18 cellular contexts compared by ENCODE assay signal in the genomic region with DNA sequence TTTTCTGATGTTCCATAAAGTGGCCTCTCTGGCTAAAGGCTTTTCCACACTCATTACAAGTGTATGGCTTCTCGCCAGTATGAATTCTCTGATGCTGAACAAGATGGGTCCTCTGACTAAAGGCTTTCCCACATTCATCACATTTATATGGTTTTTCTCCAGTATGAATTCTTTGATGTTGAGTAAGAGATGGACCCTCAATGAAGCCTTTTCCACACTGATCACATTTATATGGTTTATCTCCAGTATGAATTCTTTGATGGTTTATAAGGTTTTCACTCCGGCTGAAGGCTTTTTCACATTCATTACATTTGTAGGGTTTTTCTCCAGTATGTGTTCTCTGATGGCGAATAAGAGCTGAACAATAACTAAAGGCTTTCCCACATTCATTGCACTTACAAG. TPM values are rescaled to one million over a fixed set of nuclear protein-coding genes. Genes with fewer than 3 reads are reported as not detected.
DNase-seq lines count a peak whose midpoint lies in the region; ATAC-seq and TF ChIP-seq lines count a peak whose summit lies in the region.
"Had no signal": no experiment of that assay in that cellular context is flagged by ENCODE, and none has a peak within 500 bp of the region (broad histone marks: within the 10 kb centered on the region; RNA-seq: fewer than 3 reads in every experiment).

No MANE protein-coding gene starts in this region.

- H2BK15ac ChIP-seq in mesendoderm (replicated peaks; ENCODE audit: low read depth), result no peak overlapping the region

- H2BK120ac ChIP-seq in mesendoderm (ENCODE audit: low read depth, low read length), result no peak overlapping the region

- no peak overlapping the region for H4K8ac ChIP-seq in mesendoderm (ENCODE audit: low read depth, low read length)

- no peak overlapping the region for H2AK5ac ChIP-seq in mesendoderm (ENCODE audit: low read length)

- H3K4me1 ChIP-seq in mesendoderm (ENCODE audit: control insufficient read depth, low read depth, low read length), result no peaks in the 10 kb centered on the region
- H3K4me1 ChIP-seq: colonic mucosa, stomach had no signal

- ATAC-seq in HG02870 (IDR thresholded peaks at IDR 0.05; ENCODE audit: unreplicated experiment), result no peak
- ATAC-seq: activated naive CD8-positive, alpha-beta T cell treated with anti-CD3 and anti-CD28 coated beads, Interleukin-2, amount 50 U/mL, for 24 hours; activated T-cell treated with anti-CD3 and anti-CD28 coated beads, Interleukin-2, amount 50 U/mL, for 4 hours; esophagus mucosa; left colon had no signal

- no peak overlapping the region for H3K27ac ChIP-seq in mesendoderm (ENCODE audit: low read depth, low read length)
- H3K27ac ChIP-seq: colonic mucosa, stomach had no signal

- no peak overlapping the region for H3K9ac ChIP-seq in mesendoderm (ENCODE audit: low read length)

- no peaks in the 10 kb centered on the region for H3K27me3 ChIP-seq in mesendoderm (ENCODE audit: insufficient read depth, low read length, poor library complexity)
- H3K27me3 ChIP-seq: colonic mucosa, stomach had no signal

- no peak overlapping the region for H3K23ac ChIP-seq in mesendoderm (ENCODE audit: low read length)

- H4K5ac ChIP-seq in mesendoderm (ENCODE audit: low read length), result no peak overlapping the region

- H3K4me2 ChIP-seq in mesendoderm (ENCODE audit: low read length), result no peak overlapping the region

- no peak overlapping the region for H3K18ac ChIP-seq in mesendoderm (ENCODE audit: low read length)

- no peaks in the 10 kb centered on the region for H3K79me1 ChIP-seq in mesendoderm (ENCODE audit: low read length)

- no peak for TF ChIP-seq CTCF in cardiac fibroblast (IDR thresholded peaks at IDR 0.05; ENCODE audit: low read depth, low read length)

- DNase-seq in ELF-1 (ENCODE audit: low read depth, low spot score), result peak; percentile 2
- DNase-seq in M059J (ENCODE audit: low read depth), result peak; percentile 31
- peak; percentile 6 to 26 for DNase-seq in cardiac fibroblast (ENCODE audit: low read depth in 2 of 2)
- DNase-seq in mesendoderm, result peak; percentile 57
- no peak for DNase-seq in NCI-H146 treated with DMSO at 0.1 percent for 48 hours (lab: John Stamatoyannopoulos, UW; ENCODE audit: unreplicated experiment)
- no peak for DNase-seq in 8988T
- DNase-seq: activated naive CD8-positive, alpha-beta T cell treated with anti-CD3 and anti-CD28 coated beads, Interleukin-2, amount 50 U/mL, for 24 hours; activated T-cell treated with anti-CD3 and anti-CD28 coated beads, Interleukin-2, amount 50 U/mL, for 4 hours; colonic mucosa; GF-D8; hypothalamus; left colon; naive B cell; NCI-H1092; stomach; T1000 had no signal

- no peak overlapping the region for H3K56ac ChIP-seq in mesendoderm (ENCODE audit: low read length)

- H3K4me3 ChIP-seq in cardiac fibroblast (replicated peaks in 1 of 2; ENCODE audit: low read depth in 2 of 2, low read length in 2 of 2), result no peak overlapping the region
- H3K4me3 ChIP-seq in mesendoderm (ENCODE audit: low read length), result peak overlapping the region; percentile 16
- H3K4me3 ChIP-seq: colonic mucosa, stomach had no signal

- no peaks in the 10 kb centered on the region for H3K79me2 ChIP-seq in mesendoderm (ENCODE audit: control insufficient read depth, insufficient read depth, low read length)

- WGBS in mesendoderm (ENCODE audit: extremely low coverage, insufficient coverage, low lambda C conversion rate), result no CpG with 5 or more reads among the region's 3 CpGs

- peaks cover 12% of the 10 kb centered on the region for H3K36me3 ChIP-seq in mesendoderm (ENCODE audit: control insufficient read depth, insufficient read depth, low read length)

- no peak overlapping the region for H2BK5ac ChIP-seq in mesendoderm (ENCODE audit: low read length)

- no peak overlapping the region for H3K4ac ChIP-seq in mesendoderm (ENCODE audit: low read depth, low read length)

RNA-seq across cellular contexts. Expression of gene ZNF184, which starts 20.4 kb away (rescaled TPM):
- 12.3 and 15.9 TPM in 2 replicates for total RNA-seq in M059J (2014; rRNA removed; shearing (Covaris generic))
- polyA plus RNA-seq in mesendoderm (2013, experiment 1 of 2), result 10.0 TPM
- 10.3 TPM for polyA plus RNA-seq in mesendoderm (2013, experiment 2 of 2)

Comparison
In these comparisons a context has a peak if more than half of its experiments do, and no peak if none do; other contexts are left out.
1. DNase-seq: peak in ELF-1 (single experiment), M059J (single experiment), cardiac fibroblast (2 of 2) and mesendoderm (single experiment); none in NCI-H146 treated with DMSO at 0.1 percent for 48 hours (single experiment) and 8988T (single experiment).